In the genomic region with DNA sequence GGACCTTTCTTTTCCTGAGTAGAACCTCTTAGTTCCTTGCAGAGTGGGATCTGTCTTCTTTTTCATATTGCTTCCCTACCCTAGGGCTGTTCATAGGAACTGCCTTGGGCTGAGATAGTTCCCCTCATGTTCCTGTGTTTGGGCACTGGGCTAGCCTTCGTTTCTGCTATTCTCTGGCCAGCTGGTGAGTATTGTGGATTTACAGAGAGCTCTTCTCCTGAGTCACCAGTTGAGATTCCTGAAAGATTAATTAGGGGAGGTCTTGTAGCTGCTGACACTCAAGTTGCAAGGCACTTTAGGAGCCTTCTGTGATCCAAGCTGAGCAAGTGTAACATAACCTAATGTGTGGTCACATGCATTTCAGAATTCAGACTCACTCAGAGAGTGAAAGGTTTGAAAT, we compare ENCODE assay signal across 9 cellular contexts. TPM values are rescaled to one million over a fixed set of nuclear protein-coding genes. Genes with fewer than 3 reads are reported as not detected.
DNase-seq lines count a peak whose midpoint lies in the region; ATAC-seq and TF ChIP-seq lines count a peak whose summit lies in the region.
"Had no signal": no experiment of that assay in that cellular context is flagged by ENCODE, and none has a peak within 500 bp of the region (broad histone marks: within the 10 kb centered on the region; RNA-seq: fewer than 3 reads in every experiment).

No MANE protein-coding gene starts in this region.

- no peak overlapping the region for H4K8ac ChIP-seq in IMR-90 (ENCODE audit: low read depth in 2 of 2, low read length in 2 of 2)

- no peak overlapping the region for H3K14ac ChIP-seq in IMR-90 (replicated peaks; ENCODE audit: low read depth, low read length)

- H3K79me1 ChIP-seq in IMR-90 (ENCODE audit: low read depth in 1 of 2, low read length in 2 of 2): peaks cover 29 to 58% of the 10 kb centered on the region in 2 experiments; a peak in 3 of 4 replicates

- H3K23ac ChIP-seq in IMR-90 (ENCODE audit: low read depth, low read length): no peak overlapping the region

- H3K56ac ChIP-seq in IMR-90 (ENCODE audit: extremely low read depth, insufficient read depth, low read length): no peak overlapping the region

- H3K4me1 ChIP-seq in IMR-90 (ENCODE audit: control insufficient read depth, insufficient read depth, low read length): peaks cover 13% of the 10 kb centered on the region

- in situ Hi-C loops in IMR-90 (cut with MboI; ENCODE audit: low sequenced_read_pairs): no loop called here

- no peak overlapping the region for H2BK120ac ChIP-seq in IMR-90 (ENCODE audit: low read depth, low read length)

- DNase-seq in AG10803 (ENCODE audit: low read depth) (peak; percentile 89), IMR-90 (peak; percentile 93), chondrocyte (ENCODE audit: low spot score) (no peak), GF-D8 (lab: John Stamatoyannopoulos, UW) (no peak), GM10248 (ENCODE audit: extremely low spot score) (no peak), T-helper 2 cell (no peak)
- no peak for DNase-seq in activated CD4-positive, CD25-positive, alpha-beta regulatory T cell treated with anti-CD3 and anti-CD28 coated beads, Interleukin-2, amount 50 U/mL, for 72 hours
- DNase-seq: activated CD4-positive, CD25-positive, alpha-beta regulatory T cell had no signal

- no peak overlapping the region for H4K5ac ChIP-seq in IMR-90 (ENCODE audit: low read depth, low read length)

- H3K4me3 ChIP-seq in AG10803 (ENCODE audit: low read length) (no peak overlapping the region), IMR-90 (ENCODE audit: insufficient read depth, low read depth, low read length) (no peak overlapping the region)

- H2BK15ac ChIP-seq in IMR-90 (ENCODE audit: low read depth, low read length): no peak overlapping the region

- no peak overlapping the region for H2AK9ac ChIP-seq in IMR-90 (replicated peaks; ENCODE audit: low read depth, low read length, poor library complexity)

- no peak overlapping the region for H2AFZ ChIP-seq in IMR-90 (replicated peaks; ENCODE audit: low read length, poor library complexity)

- TF ChIP-seq RAD21 in IMR-90 (IDR thresholded peaks at IDR 0.05; ENCODE audit: low read length): no peak

- peaks cover 60% of the 10 kb centered on the region for H3K36me3 ChIP-seq in IMR-90 (ENCODE audit: control insufficient read depth, insufficient read depth, low read length)

- H3K27ac Mint-ChIP-seq in chondrocyte (ENCODE audit: unreplicated experiment) (peak overlapping the region; percentile 85), nephron (peak overlapping the region; percentile 43 to 95 (median 91))

- peak overlapping the region; percentile 6; the same call in 1 of the 2 replicates for H3K4me2 ChIP-seq in IMR-90 (ENCODE audit: low read depth, low read length)

- peak overlapping the region; percentile 61 for H2BK5ac ChIP-seq in IMR-90 (ENCODE audit: low read depth, low read length, poor library complexity, severe bottlenecking)

- H3K4me3 Mint-ChIP-seq in chondrocyte (ENCODE audit: unreplicated experiment) (no peak overlapping the region), nephron (no peak overlapping the region)

- H3K27me3 Mint-ChIP-seq in chondrocyte (ENCODE audit: low read depth) (no peaks in the 10 kb centered on the region), nephron (ENCODE audit: low read depth) (no peaks in the 10 kb centered on the region)

- ATAC-seq in IMR-90 (ENCODE audit: low read depth): peak; percentile 88

- no peak overlapping the region for H3K9ac ChIP-seq in IMR-90 (ENCODE audit: low read depth, low read length)

- H3K18ac ChIP-seq in IMR-90 (ENCODE audit: low read depth, low read length): no peak overlapping the region

- no peak overlapping the region for H2AK5ac ChIP-seq in IMR-90 (ENCODE audit: low read depth, low read length)

- no CpG with 5 or more reads among the region's 1 CpG for WGBS in IMR-90 (ENCODE audit: extremely low coverage in 2 of 2, insufficient read length in 1 of 2), 2 experiments

- dilution Hi-C loops in IMR-90 (cut with HindIII; ENCODE audit: low sequenced_read_pairs, unreplicated experiment): loop anchor here (25.0 kb wide), 1 partner anchor 118 kb away; no protein-coding TSS in a partner anchor

- H3K9me3 ChIP-seq in IMR-90 (ENCODE audit: control insufficient read depth, insufficient read depth, low read length): no peaks in the 10 kb centered on the region

- peak overlapping the region; percentile 46; the same call in 1 of the 2 replicates for H3K27ac ChIP-seq in IMR-90 (ENCODE audit: insufficient read depth, low read length)

- TF ChIP-seq CTCF in AG10803 (conservative IDR thresholded peaks at IDR 0.05; ENCODE audit: low read length) (no peak), IMR-90 (conservative IDR thresholded peaks at IDR 0.05; ENCODE audit: low read depth, low read length) (no peak), chondrocyte (IDR thresholded peaks at IDR 0.05) (no peak), nephron (IDR thresholded peaks at IDR 0.05; ENCODE audit: unreplicated experiment in 3 of 3) (no peak), GM10248 (IDR thresholded peaks at IDR 0.05; ENCODE audit: control extremely low read depth, extremely low read depth, low read depth, missing control alignments) (no peak)

- peaks cover 46% of the 10 kb centered on the region for H3K36me3 Mint-ChIP-seq in chondrocyte (ENCODE audit: low read depth)
- H3K36me3 Mint-ChIP-seq in nephron (ENCODE audit: low read depth): peaks cover 89% of the 10 kb centered on the region

- 0 out of 2 replicates have a peak overlapping the region, but pooled peaks have one; percentile 0 for H3K4ac ChIP-seq in IMR-90 (ENCODE audit: low read depth, low read length)

- H3K4me1 Mint-ChIP-seq in chondrocyte (ENCODE audit: low read depth) (peaks cover 38% of the 10 kb centered on the region), nephron (peaks cover 30% of the 10 kb centered on the region)

- intact Hi-C loops in IMR-90 (cut with micrococcal nuclease): no loop called here

- no peak for TF ChIP-seq POLR2A in IMR-90 (IDR thresholded peaks at IDR 0.05; ENCODE audit: low read depth, low read length)

- CTCF ChIA-PET in IMR-90 (lab: Yijun Ruan, JAX) (no interaction called here), GM10248 (lab: Yijun Ruan, JAX) (interaction anchor here (0.8 to 1.3 kb wide), 5 partner anchors 13 to 99 kb away, joined by 3 to 4 read pairs (median 3); no protein-coding TSS in a partner anchor)

- BruUV-seq in IMR-90 (replicated peaks; lab: Mats Ljungman, UMichigan): no TSS peak

- H2BK20ac ChIP-seq in IMR-90 (ENCODE audit: low read depth, low read length): no peak overlapping the region

- H4K91ac ChIP-seq in IMR-90 (ENCODE audit: insufficient read depth, low read depth, low read length): no peak overlapping the region

- POLR2A ChIA-PET in IMR-90 (lab: Charles Lee; ENCODE audit: unreplicated experiment) (interaction anchor here (0.7 kb wide), 1 partner anchor 48 kb away, joined by 3 read pairs; no protein-coding TSS in a partner anchor), GM10248 (lab: Yijun Ruan, JAX) (no interaction called here)

- peaks cover 5% of the 10 kb centered on the region for H3K9me1 ChIP-seq in IMR-90 (ENCODE audit: insufficient read depth, low read length)

- H4K20me1 ChIP-seq in IMR-90 (ENCODE audit: insufficient read depth, low read length): peaks cover 18% of the 10 kb centered on the region

- no peaks in the 10 kb centered on the region for H3K27me3 ChIP-seq in IMR-90 (ENCODE audit: control insufficient read depth, insufficient read depth, low read length)

- no peaks in the 10 kb centered on the region for H3K9me3 Mint-ChIP-seq in chondrocyte (ENCODE audit: low read depth)
- H3K9me3 Mint-ChIP-seq in nephron: no peaks in the 10 kb centered on the region

TF ChIP-seq in IMR-90, 13 proteins besides CTCF, POLR2A, EP300 and RAD21:
- peak; percentile 38 for TF ChIP-seq RCOR1 (IDR thresholded peaks at IDR 0.05; ENCODE audit: insufficient replicate concordance, low read length)
- no peak for TF ChIP-seq SMC3 (IDR thresholded peaks at IDR 0.05; ENCODE audit: low read depth, low read length)
- no peak for TF ChIP-seq BHLHE40 (IDR thresholded peaks at IDR 0.05; ENCODE audit: low read depth, low read length)
- TF ChIP-seq NFE2L2 (IDR thresholded peaks at IDR 0.05; ENCODE audit: low read depth, low read length): no peak
- no peak for TF ChIP-seq CEBPB (IDR thresholded peaks at IDR 0.05; ENCODE audit: low read depth, low read length)
- TF ChIP-seq MAZ (IDR thresholded peaks at IDR 0.05; ENCODE audit: borderline replicate concordance, low read depth, low read length): no peak
- peak; percentile 42 for TF ChIP-seq FOS (IDR thresholded peaks at IDR 0.05; ENCODE audit: low read depth, low read length)
- no peak for TF ChIP-seq ELK1 (IDR thresholded peaks at IDR 0.05; ENCODE audit: borderline replicate concordance, low read depth, low read length)
- no peak for TF ChIP-seq RFX5 (IDR thresholded peaks at IDR 0.05; ENCODE audit: low read depth, low read length)
- TF ChIP-seq MAFK (IDR thresholded peaks at IDR 0.05; ENCODE audit: low read depth, low read length): no peak
- TF ChIP-seq MXI1 (IDR thresholded peaks at IDR 0.05; ENCODE audit: borderline replicate concordance, low read depth, low read length): no peak
- no peak for TF ChIP-seq CHD1 (IDR thresholded peaks at IDR 0.05; ENCODE audit: low read depth, low read length)
- TF ChIP-seq, protein P1, sequence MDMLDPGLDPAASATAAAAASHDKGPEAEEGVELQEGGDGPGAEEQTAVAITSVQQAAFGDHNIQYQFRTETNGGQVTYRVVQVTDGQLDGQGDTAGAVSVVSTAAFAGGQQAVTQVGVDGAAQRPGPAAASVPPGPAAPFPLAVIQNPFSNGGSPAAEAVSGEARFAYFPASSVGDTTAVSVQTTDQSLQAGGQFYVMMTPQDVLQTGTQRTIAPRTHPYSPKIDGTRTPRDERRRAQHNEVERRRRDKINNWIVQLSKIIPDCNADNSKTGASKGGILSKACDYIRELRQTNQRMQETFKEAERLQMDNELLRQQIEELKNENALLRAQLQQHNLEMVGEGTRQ (IDR thresholded peaks at IDR 0.05; ENCODE audit: low read depth, low read length): no peak

RNA-seq across cellular contexts. Expression of gene CHD2, which starts 30.7 kb away (rescaled TPM):
- total RNA-seq in IMR-90 (2012; rRNA removed) (64.7 and 71.4 TPM in 2 replicates), chondrocyte (59.7 to 83.0 TPM (median 61.2 TPM) in 3 replicates)
- polyA plus RNA-seq in IMR-90 (2012; rRNA removed): 37.8 and 44.9 TPM in 2 replicates
- polyA plus RNA-seq in IMR-90 (2012; cell fraction: cytosol; rRNA removed): 9.0 and 12.0 TPM in 2 replicates
- polyA plus RNA-seq in IMR-90 (2012; cell fraction: nucleus; rRNA removed; ENCODE audit: low replicate concordance): 54.1 and 206 TPM in 2 replicates

Comparison
In these comparisons a context has a peak if more than half of its experiments do, and no peak if none do; other contexts are left out.
1. DNase-seq: peak in AG10803 (single experiment) and IMR-90 (single experiment); none in chondrocyte (single experiment), activated CD4-positive, CD25-positive, alpha-beta regulatory T cell treated with anti-CD3 and anti-CD28 coated beads, Interleukin-2, amount 50 U/mL, for 72 hours (single experiment), GF-D8 (single experiment), GM10248 (single experiment) and T-helper 2 cell (0 of 5).